In genomic region chr16:519841-520687, GRCh38 we compare ENCODE assay signal across 2 cellular contexts.
TF ChIP-seq lines count a peak whose summit lies in the region.

No MANE protein-coding gene starts in this region.

TF ChIP-seq in HepG2, 621 proteins besides CTCF, POLR2A, EP300 and RAD21:
- no peak for TF ChIP-seq ARNT2 (CRISPR knock-in tag; IDR thresholded peaks at IDR 0.05; ENCODE audit: low read depth)
- TF ChIP-seq ZNF12 (CRISPR knock-in tag; IDR thresholded peaks at IDR 0.05), result no peak
- TF ChIP-seq ATM (IDR thresholded peaks at IDR 0.05; ENCODE audit: borderline replicate concordance), result no peak
- TF ChIP-seq ELF4 (CRISPR knock-in tag; IDR thresholded peaks at IDR 0.05; ENCODE audit: borderline replicate concordance), result no peak
- peak; percentile 85 for TF ChIP-seq AGO2 (optimal IDR thresholded peaks at IDR 0.05; ENCODE audit: low read depth, low read length)
- no peak for TF ChIP-seq RERE (CRISPR knock-in tag; IDR thresholded peaks at IDR 0.05; ENCODE audit: low read depth)
- TF ChIP-seq RBM22 (optimal IDR thresholded peaks at IDR 0.05; ENCODE audit: low read length), result no peak
- TF ChIP-seq ZNF891 (CRISPR knock-in tag; IDR thresholded peaks at IDR 0.05), result 0 out of 2 replicates have a peak, but pooled peaks have one; percentile 24
- no peak for TF ChIP-seq ZNF792 (CRISPR knock-in tag; IDR thresholded peaks at IDR 0.05)
- no peak for TF ChIP-seq CENPT (CRISPR knock-in tag; IDR thresholded peaks at IDR 0.05; ENCODE audit: low read depth)
- TF ChIP-seq MTERF4 (CRISPR knock-in tag; IDR thresholded peaks at IDR 0.05), result no peak
- no peak for TF ChIP-seq ETV6 (CRISPR knock-in tag; conservative IDR thresholded peaks at IDR 0.05)
- no peak for TF ChIP-seq PLRG1 (conservative IDR thresholded peaks at IDR 0.05)
- peak; percentile 39; the same call in 1 of the 2 replicates for TF ChIP-seq ZBTB33 (CRISPR knock-in tag; IDR thresholded peaks at IDR 0.05)
- TF ChIP-seq E2F1 (CRISPR knock-in tag; IDR thresholded peaks at IDR 0.05), result no peak

TF ChIP-seq in K562, 482 proteins besides CTCF, POLR2A, EP300 and RAD21:
- TF ChIP-seq ZNF143 (CRISPR knock-in tag; IDR thresholded peaks at IDR 0.05) (no peak), IFI16 (CRISPR knock-in tag; IDR thresholded peaks at IDR 0.05) (no peak), ZBTB2 (IDR thresholded peaks at IDR 0.05) (no peak), ZNF76 (CRISPR knock-in tag; IDR thresholded peaks at IDR 0.05; ENCODE audit: borderline replicate concordance) (no peak), ZNF586 (CRISPR knock-in tag; conservative IDR thresholded peaks at IDR 0.05) (no peak), FOXO4 (CRISPR knock-in tag; IDR thresholded peaks at IDR 0.05) (no peak), RUNX1 (IDR thresholded peaks at IDR 0.05; ENCODE audit: low read depth) (no peak), MCM3 (IDR thresholded peaks at IDR 0.05) (no peak), THAP7 (CRISPR knock-in tag; IDR thresholded peaks at IDR 0.05) (no peak), TRIM25 (IDR thresholded peaks at IDR 0.05; ENCODE audit: borderline replicate concordance) (no peak), SP1 (CRISPR knock-in tag; IDR thresholded peaks at IDR 0.05) (0 out of 2 replicates have a peak, but pooled peaks have one; percentile 21), ZBTB33 (CRISPR knock-in tag; IDR thresholded peaks at IDR 0.05) (peak; percentile 71), NKRF (IDR thresholded peaks at IDR 0.05; ENCODE audit: borderline replicate concordance) (no peak), EWSR1 (IDR thresholded peaks at IDR 0.05; ENCODE audit: borderline replicate concordance, low read depth, partially characterized antibody) (no peak), ZNF165 (CRISPR knock-in tag; IDR thresholded peaks at IDR 0.05; ENCODE audit: borderline replicate concordance) (no peak), ZNF280A (IDR thresholded peaks at IDR 0.05; ENCODE audit: low read depth, partially characterized antibody) (no peak), KLF13 (tag; IDR thresholded peaks at IDR 0.05; ENCODE audit: borderline replicate concordance, low read depth) (no peak), CREB5 (CRISPR knock-in tag; IDR thresholded peaks at IDR 0.05) (no peak), BCLAF1 (IDR thresholded peaks at IDR 0.05; ENCODE audit: borderline replicate concordance in 1 of 2, control insufficient read depth in 1 of 2, low read depth in 2 of 2, low read length in 1 of 2) (no peak), ATF2 (CRISPR knock-in tag; IDR thresholded peaks at IDR 0.05) (no peak), HDAC1 (IDR thresholded peaks at IDR 0.05) (no peak), FOXJ3 (CRISPR knock-in tag; IDR thresholded peaks at IDR 0.05) (no peak), CCAR2 (IDR thresholded peaks at IDR 0.05; ENCODE audit: low read depth, low read length) (no peak), POLR2G (IDR thresholded peaks at IDR 0.05; ENCODE audit: low read depth, low read length) (peak; percentile 39; the same call in 1 of the 2 replicates)
TF ChIP-seq in K562: peak in this region for 3.
